Comparison of ENCODE assay signal across 16 cellular contexts in the genomic region with DNA sequence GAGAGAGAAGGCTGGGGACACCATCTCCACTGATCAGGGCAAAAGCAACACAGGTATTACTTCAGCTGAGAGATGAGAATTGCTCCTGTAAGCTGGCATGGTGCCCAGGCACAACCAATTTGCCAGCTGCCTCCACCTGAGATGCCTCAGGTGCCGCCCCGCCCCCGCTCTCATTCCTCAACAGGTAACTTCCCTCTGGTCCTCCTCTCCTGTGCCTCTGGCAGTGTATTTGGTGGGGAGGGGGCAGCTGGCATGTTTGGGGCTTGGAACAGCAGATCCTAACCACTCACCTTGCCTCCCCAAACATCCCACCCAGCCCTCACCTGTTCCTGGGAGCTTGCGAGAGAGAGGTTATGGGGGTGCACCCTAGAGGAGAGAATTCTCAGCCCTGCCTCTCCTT. TPM values are rescaled to one million over a fixed set of nuclear protein-coding genes. Genes with fewer than 3 reads are reported as not detected.
A peak's percentile ranks its signal among the peaks of the same experiment; 100 is the strongest.
DNase-seq lines count a peak whose midpoint lies in the region; ATAC-seq and TF ChIP-seq lines count a peak whose summit lies in the region.
"Had no signal": no experiment of that assay in that cellular context is flagged by ENCODE, and none has a peak within 500 bp of the region (broad histone marks: within the 10 kb centered on the region; RNA-seq: fewer than 3 reads in every experiment).

No MANE protein-coding gene starts in this region.

- ATAC-seq in PC-3 (no peak), left lung (no peak), GM21786 (IDR thresholded peaks at IDR 0.05; ENCODE audit: unreplicated experiment) (no peak), HG03442 (IDR thresholded peaks at IDR 0.05; ENCODE audit: unreplicated experiment) (no peak), HG03469 (IDR thresholded peaks at IDR 0.05; ENCODE audit: unreplicated experiment) (no peak)
- ATAC-seq: activated CD8-positive, alpha-beta T cell treated with anti-CD3 and anti-CD28 coated beads for 36 hours had no signal

- no peaks in the 10 kb centered on the region for H3K9me2 ChIP-seq in MM.1S (replicated peaks; ENCODE audit: insufficient read depth, low read length)
- no peaks in the 10 kb centered on the region for H3K9me2 ChIP-seq in PC-3 (replicated peaks; ENCODE audit: low read length)

- BruUV-seq in Calu3 (replicated peaks; lab: Mats Ljungman, UMichigan) (no TSS peak), PC-3 (replicated peaks; lab: Mats Ljungman, UMichigan) (no TSS peak)

- H3K27me3 Mint-ChIP-seq in Calu3 (ENCODE audit: unreplicated experiment) = peaks cover 83% of the 10 kb centered on the region

- no peak overlapping the region for H3K4me3 Mint-ChIP-seq in Calu3 (ENCODE audit: low read depth, unreplicated experiment)
- H3K4me3 Mint-ChIP-seq: activated CD8-positive, alpha-beta T cell treated with anti-CD3 and anti-CD28 coated beads for 36 hours; T-helper 2 cell treated with Interferon-gamma antibody and Interleukin-4, amounts not matched to agents 5 μg/mL and 100 μg/mL, for 36 hours had no signal

- H3K4me1 ChIP-seq in MM.1S (ENCODE audit: low read length) (0 out of 2 replicates have a peak, but pooled peaks cover 6% of the 10 kb centered on the region), PC-3 (ENCODE audit: insufficient read depth, low read length) (peaks cover 10% of the 10 kb centered on the region), left lung (peaks cover 5 to 11% of the 10 kb centered on the region in 2 donors)

- TF ChIP-seq CTCF in Calu3 (IDR thresholded peaks at IDR 0.05; ENCODE audit: unreplicated experiment) = no peak
- TF ChIP-seq CTCF in MM.1S (IDR thresholded peaks at IDR 0.05; ENCODE audit: low read length) = no peak
- no peak for TF ChIP-seq CTCF in PC-3 (conservative IDR thresholded peaks at IDR 0.05; ENCODE audit: low read depth, low read length)
- TF ChIP-seq CTCF in left lung (IDR thresholded peaks at IDR 0.05) = no peak

- H3K36me3 Mint-ChIP-seq in Calu3 (ENCODE audit: insufficient read depth, unreplicated experiment) = peaks cover 31% of the 10 kb centered on the region

- no peaks in the 10 kb centered on the region for H3K9me3 ChIP-seq in MM.1S (replicated peaks; ENCODE audit: insufficient read depth, low read length)
- H3K9me3 ChIP-seq in PC-3 (ENCODE audit: low read length) = no peaks in the 10 kb centered on the region
- peaks cover 0 to 5% of the 10 kb centered on the region in 2 donors for H3K9me3 ChIP-seq in left lung
- H3K9me3 ChIP-seq: vagina had no signal

- no peaks in the 10 kb centered on the region for H3K9me3 Mint-ChIP-seq in Calu3 (ENCODE audit: low read depth, unreplicated experiment)
- H3K9me3 Mint-ChIP-seq: activated CD8-positive, alpha-beta T cell treated with anti-CD3 and anti-CD28 coated beads for 36 hours had no signal

- H3K4me2 ChIP-seq in MM.1S (ENCODE audit: low read depth, low read length) = no peak overlapping the region
- H3K4me2 ChIP-seq in PC-3 (ENCODE audit: low read length) = no peak overlapping the region

- H3K4me1 Mint-ChIP-seq in Calu3 (ENCODE audit: low read depth, unreplicated experiment) = peaks cover 31% of the 10 kb centered on the region

- DNase-seq in Calu3 = peak; percentile 91
- peak; percentile 4 for DNase-seq in MM.1S
- DNase-seq in PC-3 = peak; percentile 43
- peak; percentile 44 to 74 for DNase-seq in left lung
- DNase-seq in foreskin melanocyte = no peak
- DNase-seq: activated CD8-positive, alpha-beta T cell treated with anti-CD3 and anti-CD28 coated beads for 36 hours; activated gamma-delta T cell; effector CD8-positive, alpha-beta T cell; foreskin fibroblast; NCI-H1694; retina had no signal

- no peak overlapping the region for H3K27ac ChIP-seq in MM.1S (ENCODE audit: low read length)
- H3K27ac ChIP-seq in PC-3 (ENCODE audit: low read length) = no peak overlapping the region
- H3K27ac ChIP-seq in left lung = no peak overlapping the region
- H3K27ac ChIP-seq: vagina had no signal

- H2AFZ ChIP-seq in MM.1S (ENCODE audit: low read length) = no peak overlapping the region
- H2AFZ ChIP-seq in PC-3 (ENCODE audit: low read length) = no peak overlapping the region

- H3K9ac ChIP-seq in MM.1S (ENCODE audit: low read length) (no peak overlapping the region), PC-3 (ENCODE audit: low read length) (no peak overlapping the region)

- POLR2A ChIA-PET in PC-3 (lab: Charles Lee; ENCODE audit: unreplicated experiment) = interaction anchor here (0.6 kb wide), 1 partner anchor 853 kb away, joined by 5 read pairs; no protein-coding TSS in a partner anchor

- no peaks in the 10 kb centered on the region for H3F3A ChIP-seq in MM.1S (ENCODE audit: insufficient read depth, low read length)
- H3F3A ChIP-seq in PC-3 (ENCODE audit: low read length, unreplicated experiment) = no peaks in the 10 kb centered on the region

- H4K20me1 ChIP-seq in MM.1S (ENCODE audit: insufficient read depth, low read length) (no peaks in the 10 kb centered on the region), PC-3 (ENCODE audit: low read length) (no peaks in the 10 kb centered on the region)

- H3K36me3 ChIP-seq in MM.1S (replicated peaks; ENCODE audit: insufficient read depth, low read length) (no peaks in the 10 kb centered on the region), PC-3 (ENCODE audit: low read depth, low read length) (no peaks in the 10 kb centered on the region), left lung (no peaks in the 10 kb centered on the region)
- H3K36me3 ChIP-seq: vagina had no signal

- H3K27me3 ChIP-seq in MM.1S (replicated peaks; ENCODE audit: insufficient read depth, low read length) = peaks cover 59% of the 10 kb centered on the region
- no peaks in the 10 kb centered on the region for H3K27me3 ChIP-seq in PC-3 (ENCODE audit: low read length)
- peaks cover 43 to 97% of the 10 kb centered on the region in 2 donors for H3K27me3 ChIP-seq in left lung

- intact Hi-C loops in Calu3 (cut with micrococcal nuclease; ENCODE audit: unreplicated experiment) = no loop called here
- intact Hi-C loops in PC-3 (cut with micrococcal nuclease) = no loop called here
- intact Hi-C loops in left lung (cut with DNase I) = no loop called here

- no peak overlapping the region for H3K4me3 ChIP-seq in MM.1S (ENCODE audit: low read length)
- H3K4me3 ChIP-seq in PC-3 (ENCODE audit: low read length) = no peak overlapping the region
- H3K4me3 ChIP-seq in left lung = no peak overlapping the region
- H3K4me3 ChIP-seq: vagina had no signal

- CTCF ChIA-PET in Calu3 (lab: Charles Lee) = interaction anchor here (0.7 to 7.2 kb wide), 10 partner anchors 11 to 556 kb away, joined by 3 to 103 read pairs (median 5); no protein-coding TSS in a partner anchor
- CTCF ChIA-PET in PC-3 (lab: Charles Lee) = interaction anchor here (0.9 kb wide), 1 partner anchor 51 kb away, joined by 6 read pairs; no protein-coding TSS in a partner anchor

- H3K79me2 ChIP-seq in MM.1S (ENCODE audit: low read length) = no peaks in the 10 kb centered on the region
- no peaks in the 10 kb centered on the region for H3K79me2 ChIP-seq in PC-3 (ENCODE audit: low read length)

- H3K27ac Mint-ChIP-seq in Calu3 (ENCODE audit: unreplicated experiment) = no peak overlapping the region
- H3K27ac Mint-ChIP-seq: activated CD8-positive, alpha-beta T cell treated with anti-CD3 and anti-CD28 coated beads for 36 hours; T-helper 2 cell treated with Interferon-gamma antibody and Interleukin-4, amounts not matched to agents 5 μg/mL and 100 μg/mL, for 36 hours had no signal

RNA-seq across cellular contexts. Expression of a gene that starts 2.9 kb away (rescaled TPM):
- total RNA-seq in Calu3 (2022) = 46.6 and 46.7 TPM in 2 replicates
- 1.8 and 2.6 TPM in 2 replicates for total RNA-seq in PC-3 (2014; rRNA removed)
- 1 to 10 TPM; 2.7 to 2.8 TPM for total RNA-seq in left lung

Comparison
In these comparisons a context has a peak if more than half of its experiments do, and no peak if none do; other contexts are left out.
1. RNA of a gene that starts 2.9 kb away (total RNA-seq): 46.6 to 46.7 TPM in Calu3; 2.7 to 2.8 TPM in left lung and 1.8 to 2.6 TPM in PC-3; every median in the first group is over 10 times any median in the second.